1 cellular context compared by ENCODE assay signal in genomic region chr11:1844221-1845094, GRCh38.
TF ChIP-seq lines count a peak whose summit lies in the region.

No MANE protein-coding gene starts in this region.

TF ChIP-seq in K562, 482 proteins besides CTCF, POLR2A, EP300 and RAD21 (continued from another document and continues in another):
- TF ChIP-seq ZNF318 (IDR thresholded peaks at IDR 0.05; ENCODE audit: borderline replicate concordance in 1 of 2, low read depth in 1 of 2) = no peak
- TF ChIP-seq SRSF9 (IDR thresholded peaks at IDR 0.05; ENCODE audit: borderline replicate concordance, low read depth, low read length) = no peak
- no peak for TF ChIP-seq KLF6 (CRISPR knock-in tag; IDR thresholded peaks at IDR 0.05; ENCODE audit: borderline replicate concordance)
- TF ChIP-seq L3MBTL2 (IDR thresholded peaks at IDR 0.05) = no peak
- TF ChIP-seq SMARCC2 (IDR thresholded peaks at IDR 0.05; ENCODE audit: low read depth) = no peak
- no peak for TF ChIP-seq SMAD2 (IDR thresholded peaks at IDR 0.05; ENCODE audit: low read depth, low read length)
- peak; percentile 95 for TF ChIP-seq MECOM (CRISPR knock-in tag; IDR thresholded peaks at IDR 0.05)
- TF ChIP-seq ZNF121 (CRISPR knock-in tag; conservative IDR thresholded peaks at IDR 0.05) = no peak
- TF ChIP-seq HSF4 (CRISPR knock-in tag; IDR thresholded peaks at IDR 0.05; ENCODE audit: borderline replicate concordance) = no peak
- TF ChIP-seq ZNF655 (CRISPR knock-in tag; IDR thresholded peaks at IDR 0.05) = no peak
- no peak for TF ChIP-seq ZNF785 (CRISPR knock-in tag; IDR thresholded peaks at IDR 0.05)
- no peak for TF ChIP-seq ZNF431 (CRISPR knock-in tag; IDR thresholded peaks at IDR 0.05)
- TF ChIP-seq HOXB6 (CRISPR knock-in tag; IDR thresholded peaks at IDR 0.05; ENCODE audit: borderline replicate concordance) = no peak
- no peak for TF ChIP-seq ZNF75A (CRISPR knock-in tag; IDR thresholded peaks at IDR 0.05)
- TF ChIP-seq TGIF2 (CRISPR knock-in tag; IDR thresholded peaks at IDR 0.05) = no peak
- TF ChIP-seq PRPF4 (IDR thresholded peaks at IDR 0.05; ENCODE audit: insufficient read depth, low read depth, low read length, poor library complexity, severe bottlenecking) = no peak
- TF ChIP-seq RB1 (IDR thresholded peaks at IDR 0.05; ENCODE audit: low read depth) = no peak
- no peak for TF ChIP-seq NR1H2 (CRISPR knock-in tag; IDR thresholded peaks at IDR 0.05)
- TF ChIP-seq POLR2G (IDR thresholded peaks at IDR 0.05; ENCODE audit: low read depth, low read length) = no peak
- TF ChIP-seq DIDO1 (tag; IDR thresholded peaks at IDR 0.05; ENCODE audit: low read depth) = no peak
- no peak for TF ChIP-seq ZNF324 (CRISPR knock-in tag; IDR thresholded peaks at IDR 0.05)
- TF ChIP-seq SRSF7 (optimal IDR thresholded peaks at IDR 0.05; ENCODE audit: low read depth, low read length) = no peak
- TF ChIP-seq REST (CRISPR knock-in tag; IDR thresholded peaks at IDR 0.05; ENCODE audit: low read depth) = no peak
- no peak for TF ChIP-seq RBM22 (IDR thresholded peaks at IDR 0.05; ENCODE audit: low read depth, low read length, poor library complexity, severe bottlenecking)
- no peak for TF ChIP-seq E4F1 (CRISPR knock-in tag; IDR thresholded peaks at IDR 0.05; ENCODE audit: borderline replicate concordance)
- no peak for TF ChIP-seq ID3 (CRISPR knock-in tag; IDR thresholded peaks at IDR 0.05)
- no peak; the same call in 1 of the 2 replicates for TF ChIP-seq ID3 (tag; IDR thresholded peaks at IDR 0.05)
- no peak for TF ChIP-seq GATAD2B (IDR thresholded peaks at IDR 0.05; ENCODE audit: borderline replicate concordance)
- no peak for TF ChIP-seq SMAD3 (CRISPR knock-in tag; conservative IDR thresholded peaks at IDR 0.05)
- peak; percentile 56; the same call in 1 of the 2 replicates for TF ChIP-seq MAX (CRISPR knock-in tag; IDR thresholded peaks at IDR 0.05)
- no peak for TF ChIP-seq ZKSCAN8 (CRISPR knock-in tag; IDR thresholded peaks at IDR 0.05)
- no peak for TF ChIP-seq CHD1 (IDR thresholded peaks at IDR 0.05; ENCODE audit: low read length)
- no peak for TF ChIP-seq PBX2 (CRISPR knock-in tag; IDR thresholded peaks at IDR 0.05; ENCODE audit: low read depth)
- TF ChIP-seq PBX2 (tag; conservative IDR thresholded peaks at IDR 0.05; ENCODE audit: low read depth) = no peak
- peak; percentile 52 for TF ChIP-seq PHF20 (IDR thresholded peaks at IDR 0.05; ENCODE audit: partially characterized antibody)
- TF ChIP-seq TBL1XR1 (IDR thresholded peaks at IDR 0.05; ENCODE audit: low read length in 2 of 2) = 0 out of 4 replicates have a peak, but pooled peaks of 1 of the 2 experiments have one; percentile 14
- TF ChIP-seq TCFL5 (CRISPR knock-in tag; conservative IDR thresholded peaks at IDR 0.05) = no peak
- no peak for TF ChIP-seq BACH1 (tag; IDR thresholded peaks at IDR 0.05)
- no peak for TF ChIP-seq PHB2 (IDR thresholded peaks at IDR 0.05; ENCODE audit: low read depth)
- TF ChIP-seq NCOA6 (IDR thresholded peaks at IDR 0.05) = no peak
- TF ChIP-seq NFIX (CRISPR knock-in tag; IDR thresholded peaks at IDR 0.05; ENCODE audit: low read depth) = no peak
- peak; percentile 65; the same call in 1 of the 2 replicates for TF ChIP-seq ZBTB17 (CRISPR knock-in tag; IDR thresholded peaks at IDR 0.05)
- TF ChIP-seq RBM15 (IDR thresholded peaks at IDR 0.05; ENCODE audit: insufficient read depth, low read length) = no peak
- no peak for TF ChIP-seq RBM39 (optimal IDR thresholded peaks at IDR 0.05; ENCODE audit: low read depth, low read length)
- 0 out of 2 replicates have a peak, but pooled peaks have one; percentile 13 for TF ChIP-seq NR4A1 (CRISPR knock-in tag; IDR thresholded peaks at IDR 0.05)
- TF ChIP-seq NR4A1 (tag; IDR thresholded peaks at IDR 0.05) = no peak
- no peak for TF ChIP-seq ZSCAN32 (CRISPR knock-in tag; IDR thresholded peaks at IDR 0.05)
- no peak for TF ChIP-seq WHSC1 (IDR thresholded peaks at IDR 0.05; ENCODE audit: low read length)
- no peak for TF ChIP-seq NCOA2 (IDR thresholded peaks at IDR 0.05; ENCODE audit: partially characterized antibody in 2 of 2)
- peak; percentile 64 to 74; a peak in 3 of 4 replicates for TF ChIP-seq TRIM24 (IDR thresholded peaks at IDR 0.05)
- no peak for TF ChIP-seq TEAD2 (tag; IDR thresholded peaks at IDR 0.05)
- no peak for TF ChIP-seq NFATC3 (IDR thresholded peaks at IDR 0.05)
- TF ChIP-seq GATAD2A (IDR thresholded peaks at IDR 0.05) = no peak
- TF ChIP-seq ZNF444 (CRISPR knock-in tag; IDR thresholded peaks at IDR 0.05) = no peak
- peak; percentile 57 for TF ChIP-seq ATF7 (IDR thresholded peaks at IDR 0.05)
- no peak for TF ChIP-seq NR2C2 (CRISPR knock-in tag; IDR thresholded peaks at IDR 0.05)
- peak; percentile 78 for TF ChIP-seq NR2C2 (tag; IDR thresholded peaks at IDR 0.05)
- peak; percentile 83; the same call in 1 of the 2 replicates for TF ChIP-seq HDGF (IDR thresholded peaks at IDR 0.05)
